Comparison of ENCODE assay signal across 1 cellular context in genomic region chr16:4743217-4743897, GRCh38.
TF ChIP-seq lines count a peak whose summit lies in the region.

No MANE protein-coding gene starts in this region.

TF ChIP-seq in H1, 55 proteins besides CTCF, POLR2A, EP300 and RAD21:
- TF ChIP-seq KDM4A (IDR thresholded peaks at IDR 0.05; ENCODE audit: low read depth, low read length, severe bottlenecking), result no peak
- no peak for TF ChIP-seq ZNF274 (IDR thresholded peaks at IDR 0.05; ENCODE audit: borderline replicate concordance, extremely low read depth, low read length)
- TF ChIP-seq SIRT6 (IDR thresholded peaks at IDR 0.05; ENCODE audit: low read length), result no peak
- no peak for TF ChIP-seq MAFK (IDR thresholded peaks at IDR 0.05; ENCODE audit: low read depth, low read length)
